Comparison of ENCODE assay signal across 10 cellular contexts in genomic region chr20:62818592-62819493, GRCh38. TPM values are rescaled to one million over a fixed set of nuclear protein-coding genes. Genes with fewer than 3 reads are reported as not detected.
DNase-seq lines count a peak whose midpoint lies in the region; ATAC-seq and TF ChIP-seq lines count a peak whose summit lies in the region.
"Had no signal": no experiment of that assay in that cellular context is flagged by ENCODE, and none has a peak within 500 bp of the region (broad histone marks: within the 10 kb centered on the region; RNA-seq: fewer than 3 reads in every experiment).

No MANE protein-coding gene starts in this region.

- TF ChIP-seq POLR2A in breast epithelium (IDR thresholded peaks at IDR 0.05) = no peak

- no peaks in the 10 kb centered on the region for H3K36me3 ChIP-seq in breast epithelium

- peaks cover 20 to 24% of the 10 kb centered on the region in 2 donors for H3K4me1 ChIP-seq in breast epithelium

- no peaks in the 10 kb centered on the region for H3K9me3 ChIP-seq in breast epithelium

- peak overlapping the region; percentile 55 to 78 for H3K27ac ChIP-seq in breast epithelium

- ATAC-seq in stimulated activated naive CD8-positive, alpha-beta T cell treated with anti-CD3 and anti-CD28 coated beads, Interleukin-15, Interleukin-2, amounts not matched to agents 100 U/mL and 50 U/mL, for 24 hours = no peak
- ATAC-seq in HG03571 (IDR thresholded peaks at IDR 0.05; ENCODE audit: unreplicated experiment) = no peak
- no peak for ATAC-seq in HG02885 (IDR thresholded peaks at IDR 0.05; ENCODE audit: poor library complexity, unreplicated experiment)
- no peak for ATAC-seq in GM21381 (IDR thresholded peaks at IDR 0.05; ENCODE audit: unreplicated experiment)
- ATAC-seq: activated T-cell treated with anti-CD3 and anti-CD28 coated beads, Interleukin-2, amount 50 U/mL, for 4 hours had no signal

- no peak for TF ChIP-seq CTCF in breast epithelium (IDR thresholded peaks at IDR 0.05)

- intact Hi-C loops in breast epithelium (cut with DNase I; ENCODE audit: low total_unique reads) = no loop called here

- peaks cover 4 to 9% of the 10 kb centered on the region in 2 donors for H3K27me3 ChIP-seq in breast epithelium

- peak; percentile 96 for DNase-seq in 8988T
- DNase-seq in Kasumi-1 (lab: John Stamatoyannopoulos, UW) = peak; percentile 11 to 24
- DNase-seq in breast epithelium (ENCODE audit: low spot score in 2 of 2) = no peak
- peak; percentile 42 for DNase-seq in kidney glomerular epithelial cell (lab: John Stamatoyannopoulos, UW)
- no peak for DNase-seq in stimulated activated naive CD8-positive, alpha-beta T cell treated with anti-CD3 and anti-CD28 coated beads, Interleukin-15, Interleukin-2, amounts not matched to agents 100 U/mL and 50 U/mL, for 24 hours
- DNase-seq: activated T-cell treated with anti-CD3 and anti-CD28 coated beads, Interleukin-2, amount 50 U/mL, for 4 hours; NCI-H524 had no signal

- H3K4me3 ChIP-seq in breast epithelium = peak overlapping the region in 1 of 3 donors; percentile 41

RNA-seq across cellular contexts. Expression of gene COL9A3, which starts 2.0 kb away (rescaled TPM):
- 10 to 100 TPM in 1 of 3 donors, 1 to 10 TPM in 1, under 1 TPM in 1; 0.16 to 10.2 (median 5.0) TPM for total RNA-seq in breast epithelium

RNA-seq across cellular contexts. Expression of gene OGFR, which starts 14.2 kb away (rescaled TPM):
- 10 to 100 TPM; 38.5 to 45.3 (median 44.2) TPM for total RNA-seq in breast epithelium

RNA-seq across cellular contexts. Expression of gene MRGBP, which starts 22.6 kb away (rescaled TPM):
- 10 to 100 TPM in 2 of 3 donors, 1 to 10 TPM in 1; 8.5 to 12.9 (median 12.5) TPM for total RNA-seq in breast epithelium

RNA-seq across cellular contexts. Expression of gene TCFL5, which starts 42.8 kb away (rescaled TPM):
- 10 to 100 TPM in 2 of 3 donors, 1 to 10 TPM in 1; 7.8 to 21.0 (median 12.5) TPM for total RNA-seq in breast epithelium

Comparison
In these comparisons a context has a peak if more than half of its experiments do, and no peak if none do; other contexts are left out.
1. DNase-seq: peak in 8988T (single experiment), Kasumi-1 (2 of 2) and kidney glomerular epithelial cell (single experiment); none in breast epithelium (0 of 2) and stimulated activated naive CD8-positive, alpha-beta T cell treated with anti-CD3 and anti-CD28 coated beads, Interleukin-15, Interleukin-2, amounts not matched to agents 100 U/mL and 50 U/mL, for 24 hours (single experiment).